6 cellular contexts compared by ENCODE assay signal in the genomic region with DNA sequence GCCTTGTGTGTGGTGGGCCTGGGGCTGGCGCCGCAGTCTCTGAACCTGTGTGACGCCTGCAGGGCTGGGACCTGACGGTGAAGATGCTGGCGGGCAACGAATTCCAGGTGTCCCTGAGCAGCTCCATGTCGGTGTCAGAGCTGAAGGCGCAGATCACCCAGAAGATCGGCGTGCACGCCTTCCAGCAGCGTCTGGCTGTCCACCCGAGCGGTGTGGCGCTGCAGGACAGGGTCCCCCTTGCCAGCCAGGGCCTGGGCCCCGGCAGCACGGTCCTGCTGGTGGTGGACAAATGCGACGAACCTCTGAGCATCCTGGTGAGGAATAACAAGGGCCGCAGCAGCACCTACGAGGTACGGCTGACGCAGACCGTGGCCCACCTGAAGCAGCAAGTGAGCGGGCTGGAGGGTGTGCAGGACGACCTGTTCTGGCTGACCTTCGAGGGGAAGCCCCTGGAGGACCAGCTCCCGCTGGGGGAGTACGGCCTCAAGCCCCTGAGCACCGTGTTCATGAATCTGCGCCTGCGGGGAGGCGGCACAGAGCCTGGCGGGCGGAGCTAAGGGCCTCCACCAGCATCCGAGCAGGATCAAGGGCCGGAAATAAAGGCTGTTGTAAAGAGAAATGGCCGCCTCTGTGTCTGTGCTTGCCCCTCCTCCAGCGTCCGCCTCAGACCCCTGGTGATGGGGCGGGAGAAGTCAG. TPM values are rescaled to one million over a fixed set of nuclear protein-coding genes. Genes with fewer than 3 reads are reported as not detected.
DNase-seq lines count a peak whose midpoint lies in the region; ATAC-seq and TF ChIP-seq lines count a peak whose summit lies in the region.

No MANE protein-coding gene starts in this region.

- H3K4me3 Mint-ChIP-seq in activated T-helper 17 cell treated with anti-CD3 and anti-CD28 coated beads, Interleukin-2, amount 50 U/mL, for 72 hours, result peak overlapping the region; percentile 99

- peak overlapping the region; percentile 95 for H3K27ac Mint-ChIP-seq in activated T-helper 17 cell treated with anti-CD3 and anti-CD28 coated beads, Interleukin-2, amount 50 U/mL, for 72 hours

- H3K4me1 Mint-ChIP-seq in activated T-helper 17 cell treated with anti-CD3 and anti-CD28 coated beads, Interleukin-2, amount 50 U/mL, for 72 hours, result peaks cover 14% of the 10 kb centered on the region

- H3K27me3 ChIP-seq in right lobe of liver, result no peaks in the 10 kb centered on the region

- no peaks in the 10 kb centered on the region for H3K27me3 Mint-ChIP-seq in activated T-helper 17 cell treated with anti-CD3 and anti-CD28 coated beads, Interleukin-2, amount 50 U/mL, for 72 hours

- WGBS in right lobe of liver (ENCODE audit: insufficient coverage, low coverage, low lambda C conversion rate, missing lambda C conversion rate), result 47% methylated on average over 3 of the region's 41 CpGs

- H3K4me1 ChIP-seq in right lobe of liver, result peaks cover 0 to 19% (median 5%) of the 10 kb centered on the region in 4 donors

- intact Hi-C loops in right lobe of liver (cut with DNase I), result no loop called here

- peak overlapping the region; percentile 85 to 93 (median 91) for H3K27ac ChIP-seq in right lobe of liver

- ATAC-seq in HG02678 (IDR thresholded peaks at IDR 0.05; ENCODE audit: unreplicated experiment), result peak; percentile 18
- peak; percentile 32 for ATAC-seq in activated T-helper 17 cell treated with anti-CD3 and anti-CD28 coated beads, Interleukin-2, amount 50 U/mL, for 72 hours (replicated peaks)
- ATAC-seq in right lobe of liver, result peak in 2 of 4 donors; percentile 1 to 3
- no peak for ATAC-seq in HG03135 (IDR thresholded peaks at IDR 0.05; ENCODE audit: unreplicated experiment)

- no peaks in the 10 kb centered on the region for H3K9me3 Mint-ChIP-seq in activated T-helper 17 cell treated with anti-CD3 and anti-CD28 coated beads, Interleukin-2, amount 50 U/mL, for 72 hours

- H3K36me3 ChIP-seq in right lobe of liver, result no peaks in the 10 kb centered on the region

- no peak for TF ChIP-seq CTCF in right lobe of liver (IDR thresholded peaks at IDR 0.05)

- DNase-seq in right lobe of liver (peak in 1 of 3 donors; percentile 30), NK-92 (lab: John Stamatoyannopoulos, UW; ENCODE audit: unreplicated experiment) (no peak), COLO829 (ENCODE audit: low spot score) (no peak)

- H3K9me3 ChIP-seq in right lobe of liver, result no peaks in the 10 kb centered on the region

- no peak for TF ChIP-seq POLR2A in right lobe of liver (IDR thresholded peaks at IDR 0.05)

- H3K36me3 Mint-ChIP-seq in activated T-helper 17 cell treated with anti-CD3 and anti-CD28 coated beads, Interleukin-2, amount 50 U/mL, for 72 hours (ENCODE audit: low read depth), result peaks cover 6% of the 10 kb centered on the region

- H3K4me3 ChIP-seq in right lobe of liver, result peak overlapping the region; percentile 54 to 79 (median 65)

RNA-seq across cellular contexts. Expression of a gene that starts 0.8 kb away (rescaled TPM):
- 10 to 100 TPM; 13.5 to 36.5 TPM for total RNA-seq in activated T-helper 17 cell treated with anti-CD3 and anti-CD28 coated beads, Interleukin-2, amount 50 U/mL, for 72 hours
- total RNA-seq in right lobe of liver, result 10 to 100 TPM; 16.3 to 98.7 (median 26.4) TPM

RNA-seq across cellular contexts. Expression of a gene that starts 5.8 kb away (rescaled TPM):
- 10 to 100 TPM; 12.1 to 87.6 TPM for total RNA-seq in activated T-helper 17 cell treated with anti-CD3 and anti-CD28 coated beads, Interleukin-2, amount 50 U/mL, for 72 hours
- 10 to 100 TPM; 14.2 to 44.5 (median 35.2) TPM for total RNA-seq in right lobe of liver

RNA-seq across cellular contexts. Expression of a gene that starts 14.2 kb away (rescaled TPM):
- 1 to 10 TPM in 1 of 2 donors, not detected in 1; 2.5 TPM for total RNA-seq in activated T-helper 17 cell treated with anti-CD3 and anti-CD28 coated beads, Interleukin-2, amount 50 U/mL, for 72 hours
- 10 to 100 TPM in 2 of 6 experiments, 1 to 10 TPM in 4; 1.6 to 21.5 (median 5.2) TPM for total RNA-seq in right lobe of liver

RNA-seq across cellular contexts. Expression of a gene that starts 32.2 kb away (rescaled TPM):
- not detected for total RNA-seq in activated T-helper 17 cell treated with anti-CD3 and anti-CD28 coated beads, Interleukin-2, amount 50 U/mL, for 72 hours
- under 1 TPM in 4 of 6 experiments, not detected in 2; 0.18 to 0.46 (median 0.28) TPM for total RNA-seq in right lobe of liver

RNA-seq across cellular contexts. Expression of a gene that starts 47.8 kb away (rescaled TPM):
- total RNA-seq in activated T-helper 17 cell treated with anti-CD3 and anti-CD28 coated beads, Interleukin-2, amount 50 U/mL, for 72 hours, result 1 to 10 TPM; 2.8 to 6.3 TPM
- 1 to 10 TPM in 1 of 6 experiments, under 1 TPM in 4, not detected in 1; 0.11 to 2.4 (median 0.26) TPM for total RNA-seq in right lobe of liver
